Comparison of ENCODE assay signal across 19 cellular contexts in genomic region chr21:44999972-45000636, GRCh38.
DNase-seq lines count a peak whose midpoint lies in the region; ATAC-seq and TF ChIP-seq lines count a peak whose summit lies in the region.
"Had no signal": no experiment of that assay in that cellular context is flagged by ENCODE, and none has a peak within 500 bp of the region (broad histone marks: within the 10 kb centered on the region; RNA-seq: fewer than 3 reads in every experiment).

No MANE protein-coding gene starts in this region.

- DNase-seq in left ventricle myocardium superior (peak; percentile 18), sigmoid colon (peak; percentile 59), tibial nerve (ENCODE audit: low spot score in 2 of 2) (no peak), CD1c-positive myeloid dendritic cell (ENCODE audit: extremely low spot score) (no peak)
- DNase-seq: DMS79 treated with DMSO at 0.1 percent for 48 hours; effector memory CD4-positive, alpha-beta T cell; NCI-H1092; NCI-H2081; NCI-H446 treated with DMSO at 0.1 percent for 48 hours; NK-92 treated with Interleukin-12 subunit alpha and Interleukin-12 subunit beta, amount 100 ng/mL, for 24 hours; retina; SW 1271; testis had no signal

- TF ChIP-seq EP300 in sigmoid colon (IDR thresholded peaks at IDR 0.05) = no peak
- no peak for TF ChIP-seq EP300 in tibial nerve (IDR thresholded peaks at IDR 0.05)

- no peak for TF ChIP-seq POLR2A in sigmoid colon (IDR thresholded peaks at IDR 0.05)
- TF ChIP-seq POLR2A in tibial nerve (IDR thresholded peaks at IDR 0.05) = no peak

- H3K9me3 ChIP-seq in sigmoid colon = no peaks in the 10 kb centered on the region
- peaks cover 0 to 5% (median 0%) of the 10 kb centered on the region in 4 donors for H3K9me3 ChIP-seq in tibial nerve
- H3K9me3 ChIP-seq: neutrophil, testis had no signal

- no peaks in the 10 kb centered on the region for H3K27me3 ChIP-seq in sigmoid colon
- H3K27me3 ChIP-seq in tibial nerve = no peaks in the 10 kb centered on the region
- H3K27me3 ChIP-seq: testis had no signal

- 64 to 81% methylated on average over 29 of the region's 29 CpGs for WGBS in sigmoid colon, 2 donors
- WGBS in tibial nerve, 2 donors = 90 to 93% methylated on average over 22 to 24 of the region's 29 CpGs

- TF ChIP-seq CTCF in C4-2B (conservative IDR thresholded peaks at IDR 0.05) (no peak), VCaP (conservative IDR thresholded peaks at IDR 0.05) (no peak), sigmoid colon (IDR thresholded peaks at IDR 0.05) (no peak), tibial nerve (IDR thresholded peaks at IDR 0.05) (no peak)

- ATAC-seq in left ventricle myocardium superior (no peak), GM18873 (IDR thresholded peaks at IDR 0.05; ENCODE audit: low FRiP score, unreplicated experiment) (no peak), HG03139 (IDR thresholded peaks at IDR 0.05; ENCODE audit: unreplicated experiment) (no peak)
- ATAC-seq: activated naive CD4-positive, alpha-beta T cell treated with anti-CD3 and anti-CD28 coated beads, Interleukin-2, amount 50 U/mL, for 72 hours had no signal

- H3K4me1 ChIP-seq in sigmoid colon (peaks cover 0 to 52% (median 42%) of the 10 kb centered on the region in 4 donors), tibial nerve (peaks cover 0 to 7% (median 4%) of the 10 kb centered on the region in 4 donors)
- H3K4me1 ChIP-seq: testis had no signal

- H3K27ac ChIP-seq in C4-2B = peak overlapping the region; percentile 61
- peak overlapping the region; percentile 9; the same call in 1 of the 2 replicates for H3K27ac ChIP-seq in VCaP
- H3K27ac ChIP-seq in sigmoid colon = peak overlapping the region in 3 of 4 donors; percentile 62 to 82 (median 71)
- no peak overlapping the region for H3K27ac ChIP-seq in tibial nerve
- H3K27ac ChIP-seq: neutrophil, testis had no signal

- intact Hi-C loops in left ventricle myocardium superior (cut with micrococcal nuclease) (no loop called here), sigmoid colon (cut with DNase I) (loop anchor here (5.0 kb wide), 1 partner anchor 77 kb away; no protein-coding TSS in a partner anchor)

- no peaks in the 10 kb centered on the region for H3K36me3 ChIP-seq in sigmoid colon
- no peaks in the 10 kb centered on the region for H3K36me3 ChIP-seq in tibial nerve
- H3K36me3 ChIP-seq: neutrophil had no signal

- H3K4me3 ChIP-seq in sigmoid colon = peak overlapping the region in 1 of 4 donors; percentile 33
- no peak overlapping the region for H3K4me3 ChIP-seq in tibial nerve
- H3K4me3 ChIP-seq: testis had no signal

Comparison
In these comparisons a context has a peak if more than half of its experiments do, and no peak if none do; other contexts are left out.
1. H3K27ac ChIP-seq: peak in C4-2B (single experiment), VCaP (single experiment) and sigmoid colon (3 of 4); none in tibial nerve (0 of 4).
2. DNase-seq: peak in left ventricle myocardium superior (single experiment) and sigmoid colon (single experiment); none in tibial nerve (0 of 2) and CD1c-positive myeloid dendritic cell (single experiment).